9 cellular contexts compared by ENCODE assay signal in the genomic region with DNA sequence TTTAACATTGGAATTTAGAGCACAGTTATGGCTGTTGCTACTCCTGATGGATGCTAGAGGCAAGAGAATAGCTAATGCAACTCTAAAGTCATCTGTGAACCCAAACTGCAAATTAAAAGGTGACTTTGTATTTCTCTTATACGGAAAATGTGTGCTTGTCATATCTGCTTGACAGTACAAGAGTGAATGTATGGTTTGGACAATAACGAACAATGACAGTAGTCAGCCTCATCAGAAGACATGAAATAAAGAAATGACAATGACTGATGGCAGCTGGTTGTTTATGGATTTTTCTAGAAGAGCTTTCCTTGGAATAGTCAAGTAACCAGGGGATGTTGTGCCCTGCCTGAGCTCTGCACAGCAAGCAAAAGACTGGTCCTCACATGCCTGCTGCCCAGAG.
"Had no signal": no experiment of that assay in that cellular context is flagged by ENCODE, and none has a peak within 500 bp of the region (broad histone marks: within the 10 kb centered on the region; RNA-seq: fewer than 3 reads in every experiment).

No MANE protein-coding gene starts in this region.

- H3K27ac Mint-ChIP-seq: GM23338, HFFc6 had no signal

- H3K4me3 ChIP-seq: GM23248, GM23338, HAP-1 had no signal

- FAIRE-seq: H54 had no signal

- H2AFZ ChIP-seq: GM23248, GM23338 had no signal

- H3K9me3 ChIP-seq: HAP-1 had no signal

- H3K4me3 Mint-ChIP-seq: GM23338, HFFc6 had no signal

- DNase-seq: GM23248, GOT3, H7, HCEC 1CT, HFFc6 had no signal

- H3K27ac ChIP-seq: GM23248 had no signal

- H3K9ac ChIP-seq: GM23248 had no signal

- H3K4me2 ChIP-seq: GM23338 had no signal

- H3K36me3 ChIP-seq: HAP-1 had no signal

- ATAC-seq: GM23338, HCT116 had no signal

- H3K9me3 Mint-ChIP-seq: GM23338, HFFc6 had no signal
